In the genomic region with DNA sequence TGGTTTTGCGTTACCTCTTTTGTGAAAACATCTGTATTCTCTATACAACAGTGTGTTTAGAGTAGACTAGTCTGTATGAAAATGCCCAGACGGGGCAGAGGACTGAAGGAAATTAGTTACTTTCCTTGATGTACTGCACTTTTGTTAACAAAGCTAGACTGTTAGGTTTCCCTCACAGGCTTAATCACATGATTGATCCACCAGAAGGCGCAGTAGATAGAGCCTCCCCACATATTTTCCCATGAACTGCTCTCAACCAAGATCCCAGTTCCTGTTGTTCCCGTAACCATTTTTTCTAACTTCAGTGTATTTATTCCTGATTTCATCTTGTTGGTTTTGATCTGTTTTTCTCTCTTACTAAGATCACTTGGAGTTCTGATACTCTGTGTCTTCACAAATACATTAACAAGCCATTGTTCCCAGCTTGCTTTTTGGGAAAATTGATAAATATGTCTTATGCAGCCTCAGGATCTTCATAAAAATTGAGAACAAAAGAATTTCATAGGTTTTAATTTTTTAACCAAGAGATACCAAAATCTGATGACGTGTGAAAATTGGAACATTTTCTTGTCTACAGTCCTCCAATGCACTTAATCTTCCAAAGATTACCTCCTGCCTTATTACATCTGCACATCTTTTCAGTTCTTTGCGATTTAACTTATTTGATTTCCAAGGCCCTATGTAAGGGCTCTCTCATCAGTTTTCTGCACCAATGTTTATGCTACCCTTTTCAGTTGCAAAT, we compare ENCODE assay signal across 13 cellular contexts. TPM values are rescaled to one million over a fixed set of nuclear protein-coding genes. Genes with fewer than 3 reads are reported as not detected.
DNase-seq lines count a peak whose midpoint lies in the region; ATAC-seq, FAIRE-seq and TF ChIP-seq lines count a peak whose summit lies in the region.
"Had no signal": no experiment of that assay in that cellular context is flagged by ENCODE, and none has a peak within 500 bp of the region (broad histone marks: within the 10 kb centered on the region; RNA-seq: fewer than 3 reads in every experiment).

No MANE protein-coding gene starts in this region.

- FAIRE-seq in A549 (lab: Jason Lieb, UNC): no peak
- FAIRE-seq: endometrium, kidney had no signal

- H2AK5ac ChIP-seq in H9 (ENCODE audit: insufficient read length, low read length) (no peak overlapping the region), neuronal stem cell (ENCODE audit: low read depth, low read length) (no peak overlapping the region)

- H2BK12ac ChIP-seq in H9 (ENCODE audit: insufficient read length, low read depth, low read length): no peak overlapping the region
- H2BK12ac ChIP-seq in neuronal stem cell (ENCODE audit: low read length): no peak overlapping the region

- TF ChIP-seq CTCF in A549 (IDR thresholded peaks at IDR 0.05) (no peak), H9 (conservative IDR thresholded peaks at IDR 0.05) (peak; percentile 15; the same call in 1 of the 3 replicates)

- H3K27me3 Mint-ChIP-seq in H9 (ENCODE audit: low read depth) (no peaks in the 10 kb centered on the region), memory B cell (no peaks in the 10 kb centered on the region)
- H3K27me3 Mint-ChIP-seq in activated naive CD8-positive, alpha-beta T cell treated with anti-CD3 and anti-CD28 coated beads, Interleukin-2, amount 50 U/mL, for 24 hours: no peaks in the 10 kb centered on the region

- H3K9me3 Mint-ChIP-seq in H9 (no peaks in the 10 kb centered on the region), memory B cell (no peaks in the 10 kb centered on the region)
- H3K9me3 Mint-ChIP-seq in activated naive CD8-positive, alpha-beta T cell treated with anti-CD3 and anti-CD28 coated beads, Interleukin-2, amount 50 U/mL, for 24 hours: no peaks in the 10 kb centered on the region

- ATAC-seq in A549 (no peak), memory B cell (ENCODE audit: low read depth) (no peak)
- no peak for ATAC-seq in activated naive CD8-positive, alpha-beta T cell treated with anti-CD3 and anti-CD28 coated beads, Interleukin-2, amount 50 U/mL, for 24 hours

- no peaks in the 10 kb centered on the region for H3K23me2 ChIP-seq in H9 (ENCODE audit: insufficient read length, low read depth, low read length, poor library complexity, severe bottlenecking)

- H3K36me3 Mint-ChIP-seq in H9 (ENCODE audit: insufficient read depth in 1 of 3, low read depth in 3 of 3): peaks cover 5 to 13% (median 13%) of the 10 kb centered on the region in 3 experiments; a peak in 6 of 7 replicates
- H3K36me3 Mint-ChIP-seq in activated naive CD8-positive, alpha-beta T cell treated with anti-CD3 and anti-CD28 coated beads, Interleukin-2, amount 50 U/mL, for 24 hours (ENCODE audit: low read depth): peaks cover 22% of the 10 kb centered on the region
- H3K36me3 Mint-ChIP-seq in memory B cell: peaks cover 8% of the 10 kb centered on the region

- no peaks in the 10 kb centered on the region for H4K20me1 ChIP-seq in H9 (ENCODE audit: control insufficient read depth, insufficient read depth, insufficient read length)

- no peak overlapping the region for H2BK20ac ChIP-seq in H9 (ENCODE audit: low read depth, low read length, poor library complexity, severe bottlenecking)

- POLR2A ChIA-PET in A549 (lab: Yijun Ruan, JAX): no interaction called here

- WGBS in A549 (ENCODE audit: missing lambda C conversion rate): 88% methylated on average over 6 of the region's 6 CpGs
- no CpG with 5 or more reads among the region's 6 CpGs for WGBS in H9 (ENCODE audit: extremely low coverage, insufficient read length, low lambda C conversion rate)
- WGBS in neuronal stem cell (ENCODE audit: extremely low coverage in 2 of 2, insufficient read length in 2 of 2, insufficient replicate concordance in 1 of 2), 2 donors: no CpG with 5 or more reads among the region's 6 CpGs

- TF ChIP-seq RAD21 in A549 (conservative IDR thresholded peaks at IDR 0.05 in 1 of 2, IDR thresholded peaks at IDR 0.05 in 1 of 2): no peak

- H3K4me3 ChIP-seq in A549 (no peak overlapping the region), neuronal stem cell (ENCODE audit: low read length in 2 of 2) (no peak overlapping the region)

- H2BK15ac ChIP-seq in H9 (ENCODE audit: low read depth, low read length): no peak overlapping the region
- H2BK15ac ChIP-seq in neuronal stem cell (ENCODE audit: low read length): no peak overlapping the region

- H3K36me3 ChIP-seq in neuronal stem cell (replicated peaks in 1 of 2; ENCODE audit: control insufficient read depth in 2 of 2, insufficient read depth in 2 of 2, low read length in 2 of 2): peaks cover 5 to 32% of the 10 kb centered on the region in 2 donors

- H3K27ac Mint-ChIP-seq in H9: peak overlapping the region in 2 of 3 experiments; percentile 65 to 86; a peak in 4 of 7 replicates
- H3K27ac Mint-ChIP-seq in activated naive CD8-positive, alpha-beta T cell treated with anti-CD3 and anti-CD28 coated beads, Interleukin-2, amount 50 U/mL, for 24 hours: peak overlapping the region; percentile 29
- H3K27ac Mint-ChIP-seq in memory B cell: peak overlapping the region; percentile 4

- no peak overlapping the region for H3K4ac ChIP-seq in H9 (ENCODE audit: low read depth, low read length)
- no peak overlapping the region for H3K4ac ChIP-seq in neuronal stem cell (ENCODE audit: low read length)

- H3K4me2 ChIP-seq in A549 (no peak overlapping the region), H9 (ENCODE audit: insufficient read depth, insufficient read length, low read length) (no peak overlapping the region), neuronal stem cell (ENCODE audit: insufficient read depth, low read length, poor library complexity, severe bottlenecking) (no peak overlapping the region)

- CTCF ChIA-PET in A549 (lab: Yijun Ruan, JAX): interaction anchor here (1.4 kb wide), 1 partner anchor 12 kb away, joined by 4 read pairs; no protein-coding TSS in a partner anchor

- H3K4me3 Mint-ChIP-seq in H9 (peak overlapping the region in 1 of 2 experiments; percentile 63; a peak in 3 of 5 replicates), memory B cell (no peak overlapping the region)
- no peak overlapping the region for H3K4me3 Mint-ChIP-seq in activated naive CD8-positive, alpha-beta T cell treated with anti-CD3 and anti-CD28 coated beads, Interleukin-2, amount 50 U/mL, for 24 hours

- peaks cover 10% of the 10 kb centered on the region; the same call in 1 of the 3 replicates for H3K4me1 ChIP-seq in A549
- peaks cover 2% of the 10 kb centered on the region; the same call in 1 of the 2 replicates for H3K4me1 ChIP-seq in H9 (ENCODE audit: insufficient read depth, low read length)
- peaks cover 0 to 12% of the 10 kb centered on the region in 2 donors for H3K4me1 ChIP-seq in neuronal stem cell (ENCODE audit: control insufficient read depth in 2 of 2, insufficient read depth in 1 of 2, low read depth in 1 of 2, low read length in 2 of 2)

- no peak overlapping the region for H3K14ac ChIP-seq in H9 (ENCODE audit: insufficient read depth, low read length)
- no peak overlapping the region for H3K14ac ChIP-seq in neuronal stem cell (ENCODE audit: low read length)

- H2AFZ ChIP-seq in H9 (ENCODE audit: low read length) (no peak overlapping the region), neuronal stem cell (ENCODE audit: low read length) (no peak overlapping the region)

- peaks cover 3% of the 10 kb centered on the region; the same call in 1 of the 2 replicates for H3K79me2 ChIP-seq in H9 (ENCODE audit: insufficient read depth, low read length)

- H3K23ac ChIP-seq in H9 (ENCODE audit: insufficient read length, low read depth, low read length) (no peak overlapping the region), neuronal stem cell (ENCODE audit: low read depth, low read length, poor library complexity) (no peak overlapping the region)

- no peak overlapping the region for H3T11ph ChIP-seq in H9 (ENCODE audit: low read length)

- H2BK120ac ChIP-seq in H9 (ENCODE audit: low read depth, low read length, poor library complexity, severe bottlenecking): no peak overlapping the region
- H2BK120ac ChIP-seq in neuronal stem cell (ENCODE audit: low read depth, low read length): no peak overlapping the region

- H3K79me1 ChIP-seq in H9 (ENCODE audit: insufficient read depth, low read depth, low read length, poor library complexity, severe bottlenecking) (no peaks in the 10 kb centered on the region), neuronal stem cell (ENCODE audit: low read depth, low read length) (no peaks in the 10 kb centered on the region)

- H4K8ac ChIP-seq in H9 (replicated peaks; ENCODE audit: insufficient read length, low read depth, low read length): no peak overlapping the region
- H4K8ac ChIP-seq in neuronal stem cell (ENCODE audit: low read depth, low read length): no peak overlapping the region

- H3K18ac ChIP-seq in H9 (ENCODE audit: insufficient read length, low read depth, low read length) (no peak overlapping the region), neuronal stem cell (ENCODE audit: low read length) (no peak overlapping the region)

- H4K5ac ChIP-seq in H9 (ENCODE audit: insufficient read length, low read depth, low read length): no peak overlapping the region

- peaks cover 20 to 27% of the 10 kb centered on the region in 2 experiments for H3K4me1 Mint-ChIP-seq in H9
- H3K4me1 Mint-ChIP-seq in activated naive CD8-positive, alpha-beta T cell treated with anti-CD3 and anti-CD28 coated beads, Interleukin-2, amount 50 U/mL, for 24 hours: peaks cover 35% of the 10 kb centered on the region
- peaks cover 21% of the 10 kb centered on the region for H3K4me1 Mint-ChIP-seq in memory B cell

- TF ChIP-seq EP300 in A549 (IDR thresholded peaks at IDR 0.05): no peak

- H3K27ac ChIP-seq in A549 (no peak overlapping the region), H9 (ENCODE audit: insufficient read length, low read depth, low read length) (no peak overlapping the region), neuronal stem cell (replicated peaks; ENCODE audit: low read length) (no peak overlapping the region)

- DNase-seq in A549 (ENCODE audit: low read depth in 1 of 2, low spot score in 1 of 2) (no peak), H9 (no peak), memory B cell (ENCODE audit: low spot score in 2 of 2) (no peak), NCI-H345 treated with DMSO at 0.1 percent for 48 hours (lab: John Stamatoyannopoulos, UW; ENCODE audit: unreplicated experiment) (no peak), MV-4-11 (lab: John Stamatoyannopoulos, UW) (no peak), neuronal stem cell (ENCODE audit: low spot score) (no peak), SHP77 (lab: John Stamatoyannopoulos, UW) (no peak)
- DNase-seq in activated naive CD8-positive, alpha-beta T cell treated with anti-CD3 and anti-CD28 coated beads, Interleukin-2, amount 50 U/mL, for 24 hours: no peak
- DNase-seq: activated effector memory CD4-positive, alpha-beta T cell treated with anti-CD3 and anti-CD28 coated beads, Interleukin-2, amount 50 U/mL, for 16 hours; kidney; NCI-H524; T-helper 9 cell had no signal

- H3K27me3 ChIP-seq in H9 (ENCODE audit: insufficient read depth, low read length) (no peaks in the 10 kb centered on the region), neuronal stem cell (ENCODE audit: control insufficient read depth in 3 of 3, insufficient read depth in 3 of 3, low read depth in 1 of 3, low read length in 3 of 3) (no peaks in the 10 kb centered on the region)

- no peak overlapping the region for H4K91ac ChIP-seq in H9 (ENCODE audit: insufficient read length, low read depth, low read length)
- H4K91ac ChIP-seq in neuronal stem cell (ENCODE audit: low read depth, low read length, poor library complexity): no peak overlapping the region

- TF ChIP-seq POLR2A in A549 (IDR thresholded peaks at IDR 0.05; ENCODE audit: low read length): no peak

- H3K9me3 ChIP-seq in A549: no peaks in the 10 kb centered on the region
- no peaks in the 10 kb centered on the region for H3K9me3 ChIP-seq in H9 (ENCODE audit: control insufficient read depth, low read depth, low read length)
- no peaks in the 10 kb centered on the region for H3K9me3 ChIP-seq in neuronal stem cell (replicated peaks in 1 of 2; ENCODE audit: control insufficient read depth in 2 of 2, insufficient read depth in 1 of 2, low read depth in 1 of 2, low read length in 2 of 2)

- no peak overlapping the region for H3K56ac ChIP-seq in H9 (ENCODE audit: insufficient read length, low read depth, low read length)

- H3K9ac ChIP-seq in H9 (ENCODE audit: extremely low read depth, insufficient read length, low read length) (no peak overlapping the region), neuronal stem cell (ENCODE audit: low read depth, low read length, poor library complexity) (no peak overlapping the region)

- no peak overlapping the region for H2BK5ac ChIP-seq in H9 (ENCODE audit: insufficient read length, low read length)
- no peak overlapping the region for H2BK5ac ChIP-seq in neuronal stem cell (ENCODE audit: low read length)

RNA-seq across cellular contexts. Expression of gene MRPL35, which starts 2.9 kb away (rescaled TPM):
- polyA plus RNA-seq in A549 (2011; rRNA removed) (115 and 122 TPM in 2 replicates), A549 (2017; fragmentation: RNase III; extraction: RNeasy Plus Mini Kit Qiagen cat#74134 plus additional on column Dnase treatment) (68.6 to 78.6 TPM (median 70.5 TPM) in 3 replicates)
- polyA plus RNA-seq in A549 (2012; cell fraction: cytosol; rRNA removed): 84.3 and 96.1 TPM in 2 replicates
- polyA plus RNA-seq in A549 (2012; cell fraction: nucleus; rRNA removed): 28.5 and 29.2 TPM in 2 replicates
- polyA minus RNA-seq in A549 (2011; rRNA and poly(A)+ RNA removed): 82.3 and 113 TPM in 2 replicates
- total RNA-seq in H9 (2021): 43.5 and 47.5 TPM in 2 replicates
- 25.6 TPM for polyA plus RNA-seq in neuronal stem cell (2013, experiment 1 of 2)
- 27.8 TPM for polyA plus RNA-seq in neuronal stem cell (2013, experiment 2 of 2)

RNA-seq across cellular contexts. Expression of gene IMMT, which starts 6.9 kb away (rescaled TPM):
- 126 and 157 TPM in 2 replicates for polyA plus RNA-seq in A549 (2011; rRNA removed)
- 50.7 and 55.0 TPM in 2 replicates for polyA plus RNA-seq in A549 (2012; cell fraction: cytosol; rRNA removed)
- polyA plus RNA-seq in A549 (2012; cell fraction: nucleus; rRNA removed): 42.2 and 69.0 TPM in 2 replicates
- 101 to 109 TPM (median 107 TPM) in 3 replicates for polyA plus RNA-seq in A549 (2017; fragmentation: RNase III; extraction: RNeasy Plus Mini Kit Qiagen cat#74134 plus additional on column Dnase treatment)
- 81.2 and 82.0 TPM in 2 replicates for polyA minus RNA-seq in A549 (2011; rRNA and poly(A)+ RNA removed)
- total RNA-seq in H9 (2021): 112 and 116 TPM in 2 replicates
- polyA plus RNA-seq in neuronal stem cell (2013, experiment 1 of 2): 69.8 TPM
- 68.5 TPM for polyA plus RNA-seq in neuronal stem cell (2013, experiment 2 of 2)

Comparison
In these comparisons a context has a peak if more than half of its experiments do, and no peak if none do; other contexts are left out.
1. H3K27ac Mint-ChIP-seq: peak in every context shown above with its lines; median percentile 76 in H9; 29 in activated naive CD8-positive, alpha-beta T cell treated with anti-CD3 and anti-CD28 coated beads, Interleukin-2, amount 50 U/mL, for 24 hours; 4 in memory B cell.